In the genomic region with DNA sequence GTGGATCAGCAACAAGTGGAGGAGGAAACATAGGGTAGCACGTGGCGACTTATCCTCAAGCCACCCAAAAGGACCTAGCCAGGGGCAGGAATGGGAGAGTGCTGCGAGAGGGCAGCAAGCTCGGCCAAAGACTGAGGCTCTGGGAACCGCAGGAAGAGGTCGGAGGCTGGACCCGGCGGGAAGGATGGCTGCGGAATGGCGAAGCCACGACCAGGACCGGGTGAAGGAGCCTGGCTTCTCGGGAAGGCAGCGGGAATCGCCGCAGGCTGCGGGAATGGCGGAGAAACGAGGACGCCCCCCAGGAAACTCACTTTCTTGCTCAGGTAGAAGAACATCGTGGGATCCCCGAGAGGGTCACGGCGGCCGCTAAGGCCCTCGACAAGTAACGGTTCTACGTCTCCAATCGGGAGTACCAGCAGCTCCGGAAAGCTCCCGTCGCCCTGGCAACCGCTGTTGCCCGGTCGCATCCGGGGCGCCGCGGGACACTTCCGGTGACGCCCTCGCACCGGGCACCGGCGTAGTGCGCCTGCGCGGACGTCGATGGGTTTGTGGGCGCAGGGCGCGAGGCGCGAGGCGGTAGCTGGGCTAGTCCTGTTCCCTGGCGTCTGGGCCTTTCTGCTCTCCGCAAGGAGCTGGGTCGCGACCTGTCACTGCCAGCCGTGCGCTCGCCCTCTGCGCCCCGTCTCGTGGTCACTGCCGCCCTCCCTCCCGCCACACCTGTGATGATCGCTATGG, we compare ENCODE assay signal across 8 cellular contexts. TPM values are rescaled to one million over a fixed set of nuclear protein-coding genes. Genes with fewer than 3 reads are reported as not detected.
A peak's percentile ranks its signal among the peaks of the same experiment; 100 is the strongest.
DNase-seq lines count a peak whose midpoint lies in the region; ATAC-seq and TF ChIP-seq lines count a peak whose summit lies in the region.

A gene (minus strand): TSS at position 425 of the 735 bp plus-strand sequence. CDS start 90 bp downstream, at position 335.

- peaks cover 5% of the 10 kb centered on the region; the same call in 1 of the 2 replicates for H3K27me3 ChIP-seq in HAP-1 (ENCODE audit: low read depth)
- no peaks in the 10 kb centered on the region for H3K27me3 ChIP-seq in MM.1S (replicated peaks; ENCODE audit: insufficient read depth, low read length)
- H3K27me3 ChIP-seq in gastroesophageal sphincter, result no peaks in the 10 kb centered on the region
- H3K27me3 ChIP-seq in neuronal stem cell (ENCODE audit: control insufficient read depth in 3 of 3, insufficient read depth in 3 of 3, low read depth in 1 of 3, low read length in 3 of 3), result no peaks in the 10 kb centered on the region
- H3K27me3 ChIP-seq in subcutaneous abdominal adipose tissue (ENCODE audit: control insufficient read depth in 5 of 5, insufficient read depth in 4 of 5, low read length in 5 of 5), result no peaks in the 10 kb centered on the region

- H2BK5ac ChIP-seq in neuronal stem cell (ENCODE audit: low read length), result peak within 1 kb of the TSS; percentile 90

- no peak within 1 kb of the TSS for H3K27ac ChIP-seq in MM.1S (ENCODE audit: low read length)
- H3K27ac ChIP-seq in gastroesophageal sphincter, result peak within 1 kb of the TSS; percentile 41 to 82 (median 77)
- H3K27ac ChIP-seq in neuronal stem cell (replicated peaks; ENCODE audit: low read length), result peak within 1 kb of the TSS; percentile 74
- H3K27ac ChIP-seq in subcutaneous abdominal adipose tissue (ENCODE audit: low read depth, low read length), result peak within 1 kb of the TSS; percentile 29

- peaks cover 4% of the 10 kb centered on the region for H3K4me1 ChIP-seq in HAP-1
- no peaks in the 10 kb centered on the region for H3K4me1 ChIP-seq in MM.1S (ENCODE audit: low read length)
- peaks cover 5 to 26% (median 5%) of the 10 kb centered on the region in 3 donors for H3K4me1 ChIP-seq in gastroesophageal sphincter
- H3K4me1 ChIP-seq in neuronal stem cell (ENCODE audit: control insufficient read depth in 2 of 2, insufficient read depth in 1 of 2, low read depth in 1 of 2, low read length in 2 of 2), result peaks cover under 1 to 4% of the 10 kb centered on the region in 2 donors
- H3K4me1 ChIP-seq in subcutaneous abdominal adipose tissue (ENCODE audit: control insufficient read depth in 5 of 5, insufficient read depth in 5 of 5, low read length in 5 of 5), result peaks cover 0 to 19% (median 18%) of the 10 kb centered on the region in 5 donors

- no peak for TF ChIP-seq EP300 in gastroesophageal sphincter (IDR thresholded peaks at IDR 0.05)

- H4K8ac ChIP-seq in neuronal stem cell (ENCODE audit: low read depth, low read length), result peak within 1 kb of the TSS; percentile 99

- TF ChIP-seq POLR2A in gastroesophageal sphincter (IDR thresholded peaks at IDR 0.05), result peak; percentile 52 to 67

- H3K9ac ChIP-seq in MM.1S (ENCODE audit: low read length) (peak within 1 kb of the TSS; percentile 30; the same call in 1 of the 2 replicates), neuronal stem cell (ENCODE audit: low read depth, low read length, poor library complexity) (peak within 1 kb of the TSS; percentile 98), subcutaneous abdominal adipose tissue (ENCODE audit: low read length in 5 of 5) (peak within 1 kb of the TSS in 4 of 5 donors; percentile 40 to 71 (median 48))

- H2AK5ac ChIP-seq in neuronal stem cell (ENCODE audit: low read depth, low read length), result peak within 1 kb of the TSS; percentile 75

- H3K14ac ChIP-seq in neuronal stem cell (ENCODE audit: low read length), result peak within 1 kb of the TSS; percentile 92

- TF ChIP-seq CTCF in MM.1S (IDR thresholded peaks at IDR 0.05; ENCODE audit: low read length) (no peak), gastroesophageal sphincter (IDR thresholded peaks at IDR 0.05) (no peak)

- H3K36me3 ChIP-seq in HAP-1 (replicated peaks) (no peaks in the 10 kb centered on the region), MM.1S (replicated peaks; ENCODE audit: insufficient read depth, low read length) (no peaks in the 10 kb centered on the region), gastroesophageal sphincter (peaks cover 3 to 5% of the 10 kb centered on the region in 2 donors), neuronal stem cell (replicated peaks in 1 of 2; ENCODE audit: control insufficient read depth in 2 of 2, insufficient read depth in 2 of 2, low read length in 2 of 2) (peaks cover 2 to 27% of the 10 kb centered on the region in 2 donors), subcutaneous abdominal adipose tissue (ENCODE audit: control insufficient read depth in 5 of 5, insufficient read depth in 5 of 5, low read length in 5 of 5) (peaks cover 0 to under 1% (median 0%) of the 10 kb centered on the region in 5 donors)

- H3K4me2 ChIP-seq in MM.1S (ENCODE audit: low read depth, low read length) (peak within 1 kb of the TSS; percentile 75), neuronal stem cell (ENCODE audit: insufficient read depth, low read length, poor library complexity, severe bottlenecking) (peak within 1 kb of the TSS; percentile 97)

- in situ Hi-C loops in HAP-1 (cut with MboI; ENCODE audit: low sequenced_read_pairs), result no loop called here

- peak; percentile 97 for ATAC-seq in gastroesophageal sphincter

- peak within 1 kb of the TSS; percentile 96 for H3K23ac ChIP-seq in neuronal stem cell (ENCODE audit: low read depth, low read length, poor library complexity)

- peak within 1 kb of the TSS; percentile 99 for H3K18ac ChIP-seq in neuronal stem cell (ENCODE audit: low read length)

- H3K79me2 ChIP-seq in MM.1S (ENCODE audit: low read length), result no peaks in the 10 kb centered on the region

- peak within 1 kb of the TSS; percentile 72 for H4K91ac ChIP-seq in neuronal stem cell (ENCODE audit: low read depth, low read length, poor library complexity)

- no peaks in the 10 kb centered on the region for H3F3A ChIP-seq in MM.1S (ENCODE audit: insufficient read depth, low read length)

- H3K9me3 ChIP-seq in HAP-1, result no peaks in the 10 kb centered on the region; the same call in 1 of the 2 replicates
- no peaks in the 10 kb centered on the region for H3K9me3 ChIP-seq in MM.1S (replicated peaks; ENCODE audit: insufficient read depth, low read length)
- no peaks in the 10 kb centered on the region for H3K9me3 ChIP-seq in gastroesophageal sphincter
- H3K9me3 ChIP-seq in neuronal stem cell (replicated peaks in 1 of 2; ENCODE audit: control insufficient read depth in 2 of 2, insufficient read depth in 1 of 2, low read depth in 1 of 2, low read length in 2 of 2), result peaks cover 0 to under 1% of the 10 kb centered on the region in 2 donors
- H3K9me3 ChIP-seq in subcutaneous abdominal adipose tissue (ENCODE audit: control insufficient read depth in 5 of 5, low read length in 5 of 5), result no peaks in the 10 kb centered on the region

- no peak within 1 kb of the TSS for H3K4ac ChIP-seq in neuronal stem cell (ENCODE audit: low read length)

- H3K4me3 ChIP-seq in HAP-1, result peak within 1 kb of the TSS; percentile 69
- H3K4me3 ChIP-seq in MM.1S (ENCODE audit: low read length), result peak within 1 kb of the TSS; percentile 66
- H3K4me3 ChIP-seq in gastroesophageal sphincter, result peak within 1 kb of the TSS; percentile 81 to 96
- peak within 1 kb of the TSS; percentile 66 to 85 for H3K4me3 ChIP-seq in neuronal stem cell (ENCODE audit: low read length in 2 of 2)
- peak within 1 kb of the TSS; percentile 72 to 92 (median 87) for H3K4me3 ChIP-seq in subcutaneous abdominal adipose tissue (ENCODE audit: low read depth in 1 of 5, low read length in 5 of 5)

- peak within 1 kb of the TSS; percentile 70 for H2BK15ac ChIP-seq in neuronal stem cell (ENCODE audit: low read length)

- DNase-seq in GDM1 (lab: John Stamatoyannopoulos, UW) (peak; percentile 63), HAP-1 (ENCODE audit: low spot score in 2 of 2) (peak; percentile 67 to 93), MM.1S (peak; percentile 81), SHP77 (lab: John Stamatoyannopoulos, UW) (peak; percentile 88 to 92), neuronal stem cell (ENCODE audit: low spot score) (peak; percentile 88)
- DNase-seq in activated gamma-delta T cell treated with anti-CD3 and anti-CD28 coated beads, Interleukin-2, amount 50 U/mL, for 16 hours (ENCODE audit: low read depth), result peak; percentile 84

- H4K20me1 ChIP-seq in MM.1S (ENCODE audit: insufficient read depth, low read length), result no peaks in the 10 kb centered on the region

- no peak within 1 kb of the TSS for H2BK12ac ChIP-seq in neuronal stem cell (ENCODE audit: low read length)

- no peaks in the 10 kb centered on the region for H3K9me2 ChIP-seq in MM.1S (replicated peaks; ENCODE audit: insufficient read depth, low read length)

- H2AFZ ChIP-seq in MM.1S (ENCODE audit: low read length), result peak within 1 kb of the TSS; percentile 89
- peak within 1 kb of the TSS; percentile 98 for H2AFZ ChIP-seq in neuronal stem cell (ENCODE audit: low read length)

- H2BK120ac ChIP-seq in neuronal stem cell (ENCODE audit: low read depth, low read length), result no peak within 1 kb of the TSS

- H3K79me1 ChIP-seq in neuronal stem cell (ENCODE audit: low read depth, low read length), result peaks cover 10% of the 10 kb centered on the region

- 0 to 2% methylated on average over 11 to 14 of the region's 69 CpGs for WGBS in gastroesophageal sphincter (ENCODE audit: low coverage in 1 of 2), 2 donors
- WGBS in neuronal stem cell (ENCODE audit: extremely low coverage in 2 of 2, insufficient read length in 2 of 2, insufficient replicate concordance in 1 of 2), 2 donors, result no CpG with 5 or more reads among the region's 69 CpGs

RNA-seq across cellular contexts. Expression of the gene that starts here (rescaled TPM):
- 10 to 100 TPM; 10.1 to 22.2 (median 17.7) TPM for total RNA-seq in gastroesophageal sphincter
- polyA plus RNA-seq in neuronal stem cell (2013, experiment 1 of 2), result 8.2 TPM
- polyA plus RNA-seq in neuronal stem cell (2013, experiment 2 of 2), result 8.1 TPM

Comparison
In these comparisons a context has a peak if more than half of its experiments do, and no peak if none do; other contexts are left out.
1. H3K9ac ChIP-seq: peak in every context shown above with its lines; median percentile 98 in neuronal stem cell; 48 in subcutaneous abdominal adipose tissue; 30 in MM.1S.